Comparison of ENCODE assay signal across 22 cellular contexts in the genomic region with DNA sequence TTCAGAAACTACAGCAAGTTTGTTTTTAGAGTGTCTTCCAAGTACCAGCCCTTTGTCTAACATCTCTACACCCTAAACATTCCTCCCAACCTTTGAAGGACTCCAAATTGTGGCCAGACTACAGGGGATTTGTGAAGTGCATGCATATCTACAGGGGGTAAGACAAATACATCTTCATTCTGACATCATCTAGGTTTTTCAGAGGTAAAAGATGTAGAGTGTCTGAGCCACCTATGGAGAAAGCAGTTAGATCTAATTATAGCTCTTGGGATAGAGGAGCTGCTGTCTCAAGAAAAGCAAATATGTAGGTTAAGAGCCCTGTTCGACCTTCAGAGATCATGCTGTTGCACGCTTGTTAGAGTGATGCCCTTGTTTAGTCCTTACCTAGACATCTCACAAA.
"Had no signal": no experiment of that assay in that cellular context is flagged by ENCODE, and none has a peak within 500 bp of the region (broad histone marks: within the 10 kb centered on the region; RNA-seq: fewer than 3 reads in every experiment).

No MANE protein-coding gene starts in this region.

- H3K4me1 ChIP-seq: foreskin keratinocyte, left lung, upper lobe of left lung had no signal

- H3K36me3 ChIP-seq: left lung, neural progenitor cell, thoracic aorta, upper lobe of left lung had no signal

- H3K9me3 ChIP-seq: left lung, thoracic aorta, upper lobe of left lung had no signal

- H3K9ac ChIP-seq: neural progenitor cell had no signal

- DNase-seq: activated B cell treated with CpG ODN at 0.5 μM for 24 hours; activated CD4-positive, alpha-beta T cell treated with anti-CD3 and anti-CD28 coated beads for 36 hours; activated CD4-positive, alpha-beta T cell treated with anti-CD3 and anti-CD28 coated beads, Interleukin-2, amount 50 U/mL, for 48 hours; activated CD8-positive, alpha-beta memory T cell treated with anti-CD3 and anti-CD28 coated beads, Interleukin-2, amount 50 U/mL, for 48 hours; activated naive CD4-positive, alpha-beta T cell treated with Interleukin-2 at 50 U/mL for 16 hours; activated naive CD8-positive, alpha-beta T cell treated with anti-CD3 and anti-CD28 coated beads, Interleukin-2, amount 10 ng/mL, durations not matched to agents 7 days and 5 days; activated T-cell treated with anti-CD3 and anti-CD28 coated beads, Interleukin-2, amount 50 U/mL, for 48 hours; amniotic stem cell; central memory CD4-positive, alpha-beta T cell; effector memory CD4-positive, alpha-beta T cell; foreskin keratinocyte; immature natural killer cell; left lung; naive thymus-derived CD4-positive, alpha-beta T cell; stimulated activated CD4-positive, alpha-beta T cell treated with anti-CD3 and anti-CD28 coated beads, Interleukin-15, amount 100 ng/mL, for 24 hours; stimulated activated naive B cell treated with anti-CD40 and anti-IgM and Interleukin-4, amounts not matched to agents 10 μg/mL and 1 μg/mL and 100 μg/mL, for 72 hours; T-helper 1 cell; upper lobe of left lung had no signal

- H3K4me3 ChIP-seq: left lung, lung, neural progenitor cell, smooth muscle cell, upper lobe of left lung had no signal
